In the genomic region with DNA sequence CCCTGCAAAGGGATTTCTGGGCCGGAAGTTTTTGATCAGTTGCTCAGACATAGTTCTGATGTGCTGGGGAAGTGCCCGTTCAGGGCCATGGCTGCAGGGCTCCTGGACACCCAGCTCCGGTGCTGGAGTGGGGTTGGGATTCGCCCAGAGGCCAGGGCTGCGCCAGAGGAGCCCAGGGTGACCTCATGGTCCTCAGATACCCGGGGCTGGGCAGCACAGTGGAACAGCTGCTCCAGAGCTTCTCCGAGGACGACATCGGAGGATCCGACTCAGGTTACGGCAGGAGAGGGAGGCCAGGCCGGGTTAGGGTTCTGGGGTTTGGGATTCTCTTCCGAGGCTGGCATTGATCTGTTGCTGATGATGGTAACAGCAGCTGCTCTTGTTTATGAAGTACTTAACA, we compare ENCODE assay signal across 1 cellular context.
TF ChIP-seq lines count a peak whose summit lies in the region.

No MANE protein-coding gene starts in this region.

TF ChIP-seq in HEK293, 187 proteins besides CTCF, POLR2A, EP300 and RAD21 (continued from another document):
- TF ChIP-seq ZFHX2 (tag by site-specific recombination; conservative IDR thresholded peaks at IDR 0.05): no peak
- TF ChIP-seq, protein P1, sequence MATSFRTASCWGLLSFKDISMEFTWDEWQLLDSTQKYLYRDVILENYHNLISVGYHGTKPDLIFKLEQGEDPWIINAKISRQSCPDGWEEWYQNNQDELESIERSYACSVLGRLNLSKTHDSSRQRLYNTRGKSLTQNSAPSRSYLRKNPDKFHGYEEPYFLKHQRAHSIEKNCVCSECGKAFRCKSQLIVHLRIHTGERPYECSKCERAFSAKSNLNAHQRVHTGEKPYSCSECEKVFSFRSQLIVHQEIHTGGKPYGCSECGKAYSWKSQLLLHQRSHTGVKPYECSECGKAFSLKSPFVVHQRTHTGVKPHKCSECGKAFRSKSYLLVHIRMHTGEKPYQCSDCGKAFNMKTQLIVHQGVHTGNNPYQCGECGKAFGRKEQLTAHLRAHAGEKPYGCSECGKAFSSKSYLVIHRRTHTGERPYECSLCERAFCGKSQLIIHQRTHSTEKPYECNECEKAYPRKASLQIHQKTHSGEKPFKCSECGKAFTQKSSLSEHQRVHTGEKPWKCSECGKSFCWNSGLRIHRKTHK (tag by site-specific recombination; IDR thresholded peaks at IDR 0.05): no peak
- TF ChIP-seq GLI4 (tag by site-specific recombination; IDR thresholded peaks at IDR 0.05): no peak
- TF ChIP-seq ZNF211 (tag by site-specific recombination; IDR thresholded peaks at IDR 0.05; ENCODE audit: low read depth): no peak
- TF ChIP-seq, protein P2, sequence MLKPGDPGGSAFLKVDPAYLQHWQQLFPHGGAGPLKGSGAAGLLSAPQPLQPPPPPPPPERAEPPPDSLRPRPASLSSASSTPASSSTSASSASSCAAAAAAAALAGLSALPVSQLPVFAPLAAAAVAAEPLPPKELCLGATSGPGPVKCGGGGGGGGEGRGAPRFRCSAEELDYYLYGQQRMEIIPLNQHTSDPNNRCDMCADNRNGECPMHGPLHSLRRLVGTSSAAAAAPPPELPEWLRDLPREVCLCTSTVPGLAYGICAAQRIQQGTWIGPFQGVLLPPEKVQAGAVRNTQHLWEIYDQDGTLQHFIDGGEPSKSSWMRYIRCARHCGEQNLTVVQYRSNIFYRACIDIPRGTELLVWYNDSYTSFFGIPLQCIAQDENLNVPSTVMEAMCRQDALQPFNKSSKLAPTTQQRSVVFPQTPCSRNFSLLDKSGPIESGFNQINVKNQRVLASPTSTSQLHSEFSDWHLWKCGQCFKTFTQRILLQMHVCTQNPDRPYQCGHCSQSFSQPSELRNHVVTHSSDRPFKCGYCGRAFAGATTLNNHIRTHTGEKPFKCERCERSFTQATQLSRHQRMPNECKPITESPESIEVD (tag by site-specific recombination; IDR thresholded peaks at IDR 0.05): no peak
- no peak for TF ChIP-seq ZNF335 (tag by site-specific recombination; conservative IDR thresholded peaks at IDR 0.05)
- TF ChIP-seq ZNF391 (tag by site-specific recombination; IDR thresholded peaks at IDR 0.05; ENCODE audit: borderline replicate concordance, low read depth): no peak
- no peak for TF ChIP-seq ZNF654 (tag by site-specific recombination; IDR thresholded peaks at IDR 0.05; ENCODE audit: low read depth)
